ENCODE assay signal across 25 cellular contexts in genomic region chr5:68834486-68834885, GRCh38.
DNase-seq lines count a peak whose midpoint lies in the region; ATAC-seq and TF ChIP-seq lines count a peak whose summit lies in the region.
"Had no signal": no experiment of that assay in that cellular context is flagged by ENCODE, and none has a peak within 500 bp of the region (broad histone marks: within the 10 kb centered on the region; RNA-seq: fewer than 3 reads in every experiment).

No MANE protein-coding gene starts in this region.

- peaks cover 15% of the 10 kb centered on the region for H3K79me1 ChIP-seq in trophoblast cell (ENCODE audit: low read length)

- TF ChIP-seq CTCF in GM23338 (conservative IDR thresholded peaks at IDR 0.05; ENCODE audit: low read depth in 2 of 2) (no peak), fibroblast of mammary gland (conservative IDR thresholded peaks at IDR 0.05; ENCODE audit: control insufficient read depth, insufficient read depth, low read depth, low read length) (no peak)

- no peaks in the 10 kb centered on the region for H3K79me2 ChIP-seq in GM23338 (replicated peaks; ENCODE audit: insufficient read depth)
- H3K79me2 ChIP-seq in trophoblast cell (ENCODE audit: control insufficient read depth, insufficient read depth, low read length, poor library complexity) = no peaks in the 10 kb centered on the region

- no peaks in the 10 kb centered on the region for H3F3A ChIP-seq in GM23338 (replicated peaks; ENCODE audit: low read depth)

- no peak overlapping the region for H3K4me2 ChIP-seq in GM23338
- H3K4me2 ChIP-seq in trophoblast cell (ENCODE audit: low read length) = no peak overlapping the region
- H3K4me2 ChIP-seq: A549 had no signal

- H4K91ac ChIP-seq in trophoblast cell (ENCODE audit: low read depth, low read length) = peak overlapping the region; percentile 11

- CTCF ChIA-PET in activated CD4-positive, alpha-beta T cell treated with anti-CD3 and anti-CD28 coated beads for 36 hours (lab: Charles Lee) = no interaction called here

- no peak overlapping the region for H3K4ac ChIP-seq in trophoblast cell (ENCODE audit: low read depth, low read length)

- H3K27me3 ChIP-seq in GM23338 (ENCODE audit: insufficient read depth) (no peaks in the 10 kb centered on the region), trophoblast cell (ENCODE audit: insufficient read depth, low read length) (no peaks in the 10 kb centered on the region)
- H3K27me3 ChIP-seq: brain microvascular endothelial cell, SJSA1, uterus had no signal

- H3K4me3 ChIP-seq in GM23338 = no peak overlapping the region
- no peak overlapping the region for H3K4me3 ChIP-seq in fibroblast of mammary gland (ENCODE audit: control insufficient read depth, low read depth, low read length)
- H3K4me3 ChIP-seq in trophoblast cell (ENCODE audit: low read depth, low read length) = no peak overlapping the region
- H3K4me3 ChIP-seq: A549, GM12878, SJSA1, uterus had no signal

- WGBS in trophoblast cell (ENCODE audit: extremely low coverage, insufficient coverage, insufficient read length) = no CpG with 5 or more reads among the region's 4 CpGs

- no peaks in the 10 kb centered on the region for H3K9me3 ChIP-seq in trophoblast cell (ENCODE audit: insufficient read depth, low read depth, low read length)
- H3K9me3 ChIP-seq: A549, SJSA1, uterus had no signal

- ATAC-seq in GM23338 (no peak), HG02973 (IDR thresholded peaks at IDR 0.05; ENCODE audit: unreplicated experiment) (no peak), HG03025 (IDR thresholded peaks at IDR 0.05; ENCODE audit: low FRiP score, unreplicated experiment) (no peak)
- no peak for ATAC-seq in activated CD4-positive, alpha-beta T cell treated with anti-CD3 and anti-CD28 coated beads for 36 hours
- ATAC-seq: A549, GM12878, T-helper 17 cell had no signal

- no peak overlapping the region for H2BK120ac ChIP-seq in trophoblast cell (ENCODE audit: insufficient read depth, low read length, poor library complexity)

- H3K4me1 Mint-ChIP-seq in GM23338 = peaks cover 13% of the 10 kb centered on the region; the same call in 2 of the 3 replicates
- no peaks in the 10 kb centered on the region for H3K4me1 Mint-ChIP-seq in activated CD4-positive, alpha-beta T cell treated with anti-CD3 and anti-CD28 coated beads for 36 hours
- H3K4me1 Mint-ChIP-seq: activated CD4-positive, alpha-beta T cell treated with anti-CD3 and anti-CD28 coated beads, Interleukin-2, amount 10 ng/mL, durations not matched to agents 7 days and 5 days; CD14-positive monocyte; T-helper 17 cell had no signal

- no peaks in the 10 kb centered on the region; the same call in 1 of the 2 replicates for H3K9me2 ChIP-seq in GM23338 (ENCODE audit: insufficient read depth)

- H3K14ac ChIP-seq in trophoblast cell (ENCODE audit: low read length) = peak overlapping the region; percentile 48

- no peak overlapping the region for H3K18ac ChIP-seq in trophoblast cell (ENCODE audit: low read length)

- H4K20me1 ChIP-seq in GM23338 (replicated peaks; ENCODE audit: insufficient read depth) = no peaks in the 10 kb centered on the region

- no peak overlapping the region for H4K12ac ChIP-seq in trophoblast cell (ENCODE audit: low read depth, low read length)

- H3K36me3 Mint-ChIP-seq in GM23338 (ENCODE audit: low read depth) = peaks cover 3% of the 10 kb centered on the region; the same call in 1 of the 3 replicates
- H3K36me3 Mint-ChIP-seq in activated CD4-positive, alpha-beta T cell treated with anti-CD3 and anti-CD28 coated beads for 36 hours (ENCODE audit: low read depth) = no peaks in the 10 kb centered on the region
- H3K36me3 Mint-ChIP-seq: CD14-positive monocyte had no signal

- H3K27me3 Mint-ChIP-seq in GM23338 (ENCODE audit: insufficient read depth, low read depth, poor library complexity) = no peaks in the 10 kb centered on the region
- H3K27me3 Mint-ChIP-seq in activated CD4-positive, alpha-beta T cell treated with anti-CD3 and anti-CD28 coated beads for 36 hours = no peaks in the 10 kb centered on the region

- 0 out of 2 replicates have a peak overlapping the region, but pooled peaks have one; percentile 25 for H3K27ac Mint-ChIP-seq in GM23338
- H3K27ac Mint-ChIP-seq in activated CD4-positive, alpha-beta T cell treated with anti-CD3 and anti-CD28 coated beads for 36 hours = no peak overlapping the region
- H3K27ac Mint-ChIP-seq: activated CD4-positive, alpha-beta T cell treated with anti-CD3 and anti-CD28 coated beads, Interleukin-2, amount 10 ng/mL, durations not matched to agents 7 days and 5 days; activated T-helper 2 cell treated with anti-CD3 and anti-CD28 coated beads, Interferon-gamma antibody, Interleukin-2, Interleukin-4, amounts not matched to agents 10 μg/mL and 5 μg/mL and 100 μg/mL, durations not matched to agents 14 hours and 24 hours and 36 hours; CD14-positive monocyte; T-helper 17 cell had no signal

- peaks cover 8% of the 10 kb centered on the region for H3K4me1 ChIP-seq in GM23338 (ENCODE audit: insufficient read depth)
- peaks cover 17 to 21% of the 10 kb centered on the region in 2 experiments for H3K4me1 ChIP-seq in trophoblast cell (ENCODE audit: control insufficient read depth in 1 of 2, insufficient read depth in 2 of 2, low read length in 2 of 2)
- H3K4me1 ChIP-seq: A549, SJSA1, uterus had no signal

- no peak overlapping the region for H2AK5ac ChIP-seq in trophoblast cell (ENCODE audit: low read length)

- H3K9ac ChIP-seq in trophoblast cell (ENCODE audit: low read length) = peak overlapping the region; percentile 19

- no peak overlapping the region for H2BK5ac ChIP-seq in trophoblast cell (ENCODE audit: low read depth, low read length, poor library complexity)

- H3K9me3 Mint-ChIP-seq in GM23338 = no peaks in the 10 kb centered on the region; the same call in 2 of the 3 replicates
- H3K9me3 Mint-ChIP-seq in activated CD4-positive, alpha-beta T cell treated with anti-CD3 and anti-CD28 coated beads for 36 hours (ENCODE audit: low read depth) = no peaks in the 10 kb centered on the region
- H3K9me3 Mint-ChIP-seq: activated CD4-positive, alpha-beta T cell treated with anti-CD3 and anti-CD28 coated beads, Interleukin-2, amount 10 ng/mL, durations not matched to agents 7 days and 5 days; activated T-helper 2 cell treated with anti-CD3 and anti-CD28 coated beads, Interferon-gamma antibody, Interleukin-2, Interleukin-4, amounts not matched to agents 10 μg/mL and 5 μg/mL and 100 μg/mL, durations not matched to agents 14 hours and 24 hours and 36 hours; nephron had no signal

- peak; percentile 38 for DNase-seq in AG08395 (ENCODE audit: low spot score)
- no peak for DNase-seq in GM23338 (ENCODE audit: low spot score)
- peak; percentile 28 for DNase-seq in fibroblast of mammary gland (ENCODE audit: low read depth)
- DNase-seq in trophoblast cell = peak; percentile 75 to 83
- no peak for DNase-seq in COR-L47 (lab: John Stamatoyannopoulos, UW)
- no peak for DNase-seq in activated CD4-positive, alpha-beta T cell treated with anti-CD3 and anti-CD28 coated beads for 36 hours
- DNase-seq: activated CD4-positive, alpha-beta T cell treated with anti-CD3 and anti-CD28 coated beads, Interleukin-2, amount 10 ng/mL, durations not matched to agents 7 days and 5 days; brain microvascular endothelial cell; cortex of kidney; GDM1; NCI-H187; NCI-H748 treated with DMSO at 0.1 percent for 48 hours; posterior cingulate gyrus; stimulated activated CD8-positive, alpha-beta memory T cell treated with anti-CD3 and anti-CD28 coated beads, Interleukin-4, amount 100 ng/mL, for 48 hours; substantia nigra; T-helper 17 cell; uterus had no signal

- H4K8ac ChIP-seq in trophoblast cell (ENCODE audit: low read depth, low read length) = no peak overlapping the region

- H2AFZ ChIP-seq in GM23338 (peak overlapping the region; percentile 61; the same call in 1 of the 2 replicates), trophoblast cell (ENCODE audit: insufficient read depth, low read length, poor library complexity) (no peak overlapping the region)

- no peak overlapping the region for H3K23ac ChIP-seq in trophoblast cell (ENCODE audit: low read length)

- H3K4me3 Mint-ChIP-seq in GM23338 = no peak overlapping the region
- no peak overlapping the region for H3K4me3 Mint-ChIP-seq in activated CD4-positive, alpha-beta T cell treated with anti-CD3 and anti-CD28 coated beads for 36 hours
- H3K4me3 Mint-ChIP-seq: activated CD4-positive, alpha-beta T cell treated with anti-CD3 and anti-CD28 coated beads, Interleukin-2, amount 10 ng/mL, durations not matched to agents 7 days and 5 days; CD14-positive monocyte; nephron; T-helper 17 cell had no signal

- H3K27ac ChIP-seq in GM23338 (ENCODE audit: low read depth) = no peak overlapping the region
- peak overlapping the region; percentile 58 for H3K27ac ChIP-seq in trophoblast cell (ENCODE audit: low read depth, low read length)
- H3K27ac ChIP-seq: A549, brain microvascular endothelial cell, SJSA1 had no signal

- no peaks in the 10 kb centered on the region for H3K36me3 ChIP-seq in GM23338 (ENCODE audit: insufficient read depth)
- no peaks in the 10 kb centered on the region for H3K36me3 ChIP-seq in trophoblast cell (ENCODE audit: control insufficient read depth in 1 of 2, insufficient read depth in 2 of 2, low read length in 2 of 2)
- H3K36me3 ChIP-seq: brain microvascular endothelial cell, SJSA1, uterus had no signal

- POLR2A ChIA-PET in activated CD4-positive, alpha-beta T cell treated with anti-CD3 and anti-CD28 coated beads for 36 hours (lab: Charles Lee) = no interaction called here

- peak overlapping the region; percentile 4 for H2BK12ac ChIP-seq in trophoblast cell (ENCODE audit: low read length)

- intact Hi-C loops in activated CD4-positive, alpha-beta T cell treated with anti-CD3 and anti-CD28 coated beads for 36 hours (cut with DNase I, micrococcal nuclease) = no loop called here

TF ChIP-seq in GM23338, 12 proteins besides CTCF, POLR2A, EP300 and RAD21 (continues in another document):
- TF ChIP-seq CREB1 (CRISPR knock-in tag; IDR thresholded peaks at IDR 0.05; ENCODE audit: low read depth) = no peak

Comparison
In these comparisons a context has a peak if more than half of its experiments do, and no peak if none do; other contexts are left out.
1. DNase-seq: peak in AG08395 (single experiment), fibroblast of mammary gland (single experiment) and trophoblast cell (2 of 2); none in GM23338 (single experiment), COR-L47 (single experiment) and activated CD4-positive, alpha-beta T cell treated with anti-CD3 and anti-CD28 coated beads for 36 hours (single experiment).